9 cellular contexts compared by ENCODE assay signal in the genomic region with DNA sequence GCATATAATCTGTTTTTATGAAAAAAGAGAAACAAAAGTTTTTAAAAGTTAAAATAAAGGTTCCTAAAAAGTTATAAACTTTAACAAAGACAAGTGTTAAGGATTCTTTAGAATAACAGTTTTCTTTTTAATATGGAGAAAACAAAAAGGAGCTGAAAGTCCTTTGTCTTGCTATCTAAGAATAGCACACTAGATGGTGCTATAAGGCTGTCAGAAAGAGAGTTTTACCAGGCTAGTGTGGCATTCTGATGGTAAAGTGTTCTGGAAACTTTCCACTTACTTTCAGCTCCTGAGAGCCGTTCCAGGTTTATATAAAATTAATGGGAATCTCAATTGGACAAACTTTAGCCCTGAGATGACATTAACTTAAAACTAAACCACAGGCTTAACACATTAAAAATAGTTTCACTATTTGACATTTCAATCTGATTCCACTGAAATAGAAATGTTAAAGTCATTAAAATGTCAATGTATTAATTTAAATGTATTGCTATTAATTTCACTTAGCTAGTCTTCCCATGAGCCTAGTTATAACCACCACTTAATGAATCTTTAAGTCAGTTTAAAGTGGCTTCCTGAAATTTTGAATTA. TPM values are rescaled to one million over a fixed set of nuclear protein-coding genes. Genes with fewer than 3 reads are reported as not detected.
DNase-seq lines count a peak whose midpoint lies in the region; ATAC-seq and TF ChIP-seq lines count a peak whose summit lies in the region.
"Had no signal": no experiment of that assay in that cellular context is flagged by ENCODE, and none has a peak within 500 bp of the region (broad histone marks: within the 10 kb centered on the region; RNA-seq: fewer than 3 reads in every experiment).

No MANE protein-coding gene starts in this region.

- no peak for TF ChIP-seq EP300 in SK-N-SH (IDR thresholded peaks at IDR 0.05; ENCODE audit: borderline replicate concordance in 1 of 2, low read depth in 1 of 2, low read length in 1 of 2)

- no peak overlapping the region for H3K9ac ChIP-seq in DND-41 (ENCODE audit: low read depth, low read length)
- H3K9ac ChIP-seq in SK-N-SH: no peak overlapping the region

- H3K27ac ChIP-seq in DND-41 (ENCODE audit: low read length) (no peak overlapping the region), SK-N-SH (ENCODE audit: low read depth in 2 of 2, low read length in 1 of 2) (no peak overlapping the region)
- H3K27ac ChIP-seq: SJSA1 had no signal

- POLR2A ChIA-PET in SK-N-SH (lab: Yijun Ruan, JAX): no interaction called here

- H3K36me3 Mint-ChIP-seq in activated T-cell treated with anti-CD3 and anti-CD28 coated beads, Interleukin-2, amount 50 U/mL, for 4 hours (ENCODE audit: insufficient read depth): no peaks in the 10 kb centered on the region

- TF ChIP-seq CTCF in DND-41 (IDR thresholded peaks at IDR 0.05; ENCODE audit: borderline replicate concordance, extremely low read depth, low read length, poor library complexity, severe bottlenecking): peak; percentile 85
- peak; percentile 87 for TF ChIP-seq CTCF in SK-N-SH (IDR thresholded peaks at IDR 0.05)

- peaks cover 4% of the 10 kb centered on the region for H3F3A ChIP-seq in SK-N-SH (replicated peaks; ENCODE audit: insufficient read depth)

- no peaks in the 10 kb centered on the region for H4K20me1 ChIP-seq in DND-41 (ENCODE audit: insufficient read depth, low read length)
- H4K20me1 ChIP-seq in SK-N-SH (ENCODE audit: insufficient read depth): no peaks in the 10 kb centered on the region

- DNase-seq in DND-41: no peak
- peak; percentile 47 for DNase-seq in LHCN-M2 (ENCODE audit: low read depth)
- DNase-seq in SK-N-SH: peak; percentile 63
- DNase-seq in fibroblast of the conjunctiva (ENCODE audit: low read depth): peak; percentile 38
- peak; percentile 70 for DNase-seq in renal cortical epithelial cell (ENCODE audit: low read depth)
- no peak for DNase-seq in COLO829 (ENCODE audit: low spot score)
- DNase-seq in activated T-cell treated with anti-CD3 and anti-CD28 coated beads, Interleukin-2, amount 50 U/mL, for 4 hours: no peak

- H3K4me3 ChIP-seq in DND-41 (ENCODE audit: low read depth in 1 of 2, low read length in 2 of 2) (no peak overlapping the region), SK-N-SH (ENCODE audit: low read depth in 2 of 2, low read length in 1 of 2) (no peak overlapping the region; a peak in 1 of 4 replicates)
- H3K4me3 ChIP-seq: SJSA1 had no signal

- H3K36me3 ChIP-seq in DND-41 (ENCODE audit: insufficient read depth, low read length): no peaks in the 10 kb centered on the region; the same call in 1 of the 2 replicates
- H3K36me3 ChIP-seq in SK-N-SH (replicated peaks in 1 of 2; ENCODE audit: control insufficient read depth in 1 of 2, insufficient read depth in 2 of 2, low read length in 1 of 2): peaks cover 0 to 3% of the 10 kb centered on the region in 2 experiments
- H3K36me3 ChIP-seq: SJSA1 had no signal

- WGBS in SK-N-SH (ENCODE audit: low lambda C conversion rate): 3% methylated on average over 1 of the region's 1 CpG

- no peaks in the 10 kb centered on the region for H3K27me3 Mint-ChIP-seq in activated T-cell treated with anti-CD3 and anti-CD28 coated beads, Interleukin-2, amount 50 U/mL, for 4 hours (ENCODE audit: low read depth)

- ATAC-seq in DND-41 (ENCODE audit: insufficient read depth, low read depth) (no peak), HG03280 (IDR thresholded peaks at IDR 0.05; ENCODE audit: unreplicated experiment) (no peak)
- no peak for ATAC-seq in activated T-cell treated with anti-CD3 and anti-CD28 coated beads, Interleukin-2, amount 50 U/mL, for 4 hours

- H3K9me3 Mint-ChIP-seq in activated T-cell treated with anti-CD3 and anti-CD28 coated beads, Interleukin-2, amount 50 U/mL, for 4 hours: no peaks in the 10 kb centered on the region

- H3K79me2 ChIP-seq in DND-41 (ENCODE audit: insufficient read depth, low read length) (peaks cover 20% of the 10 kb centered on the region), SK-N-SH (ENCODE audit: insufficient read depth) (peaks cover 2% of the 10 kb centered on the region; the same call in 1 of the 2 replicates)

- peak; percentile 89 for TF ChIP-seq RAD21 in SK-N-SH (IDR thresholded peaks at IDR 0.05; ENCODE audit: low read length)

- no peaks in the 10 kb centered on the region for H3K27me3 ChIP-seq in DND-41 (ENCODE audit: insufficient read depth, low read length, poor library complexity)
- no peaks in the 10 kb centered on the region for H3K27me3 ChIP-seq in SK-N-SH (ENCODE audit: insufficient read depth)
- H3K27me3 ChIP-seq: SJSA1 had no signal

- H3K4me1 ChIP-seq in DND-41 (ENCODE audit: insufficient read depth, low read length): peaks cover 38% of the 10 kb centered on the region
- peaks cover 0 to 7% of the 10 kb centered on the region in 2 experiments for H3K4me1 ChIP-seq in SK-N-SH (ENCODE audit: control insufficient read depth in 1 of 2, insufficient read depth in 2 of 2, low read depth in 1 of 2, low read length in 1 of 2)

- H3K4me3 Mint-ChIP-seq in activated T-cell treated with anti-CD3 and anti-CD28 coated beads, Interleukin-2, amount 50 U/mL, for 4 hours: no peak overlapping the region

- H2AFZ ChIP-seq in DND-41 (ENCODE audit: low read depth, low read length) (no peak overlapping the region), SK-N-SH (ENCODE audit: low read depth) (no peak overlapping the region)

- H3K9me2 ChIP-seq in SK-N-SH: no peaks in the 10 kb centered on the region

- peak overlapping the region; percentile 29; the same call in 1 of the 2 replicates for H3K4me2 ChIP-seq in DND-41 (ENCODE audit: insufficient read depth, low read length)
- H3K4me2 ChIP-seq in SK-N-SH: no peak overlapping the region

- no peaks in the 10 kb centered on the region for H3K9me3 ChIP-seq in DND-41 (ENCODE audit: insufficient read depth, low read length, severe bottlenecking)
- H3K9me3 ChIP-seq in SK-N-SH: no peaks in the 10 kb centered on the region
- H3K9me3 ChIP-seq: SJSA1 had no signal

- H3K4me1 Mint-ChIP-seq in activated T-cell treated with anti-CD3 and anti-CD28 coated beads, Interleukin-2, amount 50 U/mL, for 4 hours (ENCODE audit: low read depth): peaks cover 30% of the 10 kb centered on the region

- CTCF ChIA-PET in SK-N-SH (lab: Yijun Ruan, JAX): interaction anchor here (0.5 to 5.3 kb wide), 92 partner anchors 9 to 1340 kb away, joined by 3 to 99 read pairs (median 4); a partner anchor contains a TSS

TF ChIP-seq in SK-N-SH, 30 proteins besides CTCF, POLR2A, EP300 and RAD21:
- peak; percentile 66 for TF ChIP-seq SMC3 (IDR thresholded peaks at IDR 0.05; ENCODE audit: low read depth, low read length)
- TF ChIP-seq FOXJ3 (CRISPR knock-in tag; IDR thresholded peaks at IDR 0.05): no peak
- TF ChIP-seq CHD2 (IDR thresholded peaks at IDR 0.05; ENCODE audit: low read length, partially characterized antibody): peak; percentile 11
TF ChIP-seq in SK-N-SH: peak in this region for 2.

RNA-seq across cellular contexts. Expression of a gene that starts 3.7 kb away (rescaled TPM):
- 0.64 and 1.0 TPM in 2 replicates for total RNA-seq in LHCN-M2 (2014; rRNA removed)
- polyA plus RNA-seq in LHCN-M2 (2012): 0.26 TPM
- 0.30 and 0.45 TPM in 2 replicates for polyA plus RNA-seq in SK-N-SH (2012; rRNA removed)
- polyA plus RNA-seq in SK-N-SH (2012; cell fraction: cytosol; rRNA removed): 0.41 and 0.48 TPM in 2 replicates
- polyA plus RNA-seq in SK-N-SH (2012; cell fraction: nucleus; rRNA removed): 0.26 and 0.56 TPM in 2 replicates
- total RNA-seq in renal cortical epithelial cell: 0.17 and 0.75 TPM in 2 replicates
- total RNA-seq in activated T-cell treated with anti-CD3 and anti-CD28 coated beads, Interleukin-2, amount 50 U/mL, for 4 hours: under 1 TPM; 0.43 to 0.87 (median 0.66) TPM

RNA-seq across cellular contexts. Expression of a gene that starts 4.0 kb away (rescaled TPM):
- total RNA-seq in LHCN-M2 (2014; rRNA removed): 2.0 and 3.4 TPM in 2 replicates
- 0.80 TPM for polyA plus RNA-seq in LHCN-M2 (2012)
- 1.1 and 1.3 TPM in 2 replicates for polyA plus RNA-seq in SK-N-SH (2012; rRNA removed)
- 1.4 and 1.8 TPM in 2 replicates for polyA plus RNA-seq in SK-N-SH (2012; cell fraction: cytosol; rRNA removed)
- polyA plus RNA-seq in SK-N-SH (2012; cell fraction: nucleus; rRNA removed): 1.2 and 1.8 TPM in 2 replicates
- total RNA-seq in renal cortical epithelial cell: 8.5 and 11.8 TPM in 2 replicates
- total RNA-seq in activated T-cell treated with anti-CD3 and anti-CD28 coated beads, Interleukin-2, amount 50 U/mL, for 4 hours: 1 to 10 TPM; 1.3 to 1.6 (median 1.3) TPM

Comparison
In these comparisons a context has a peak if more than half of its experiments do, and no peak if none do; other contexts are left out.
1. DNase-seq: peak in LHCN-M2 (single experiment), SK-N-SH (single experiment), fibroblast of the conjunctiva (single experiment) and renal cortical epithelial cell (single experiment); none in DND-41 (single experiment), COLO829 (single experiment) and activated T-cell treated with anti-CD3 and anti-CD28 coated beads, Interleukin-2, amount 50 U/mL, for 4 hours (single experiment).